In the genomic region with DNA sequence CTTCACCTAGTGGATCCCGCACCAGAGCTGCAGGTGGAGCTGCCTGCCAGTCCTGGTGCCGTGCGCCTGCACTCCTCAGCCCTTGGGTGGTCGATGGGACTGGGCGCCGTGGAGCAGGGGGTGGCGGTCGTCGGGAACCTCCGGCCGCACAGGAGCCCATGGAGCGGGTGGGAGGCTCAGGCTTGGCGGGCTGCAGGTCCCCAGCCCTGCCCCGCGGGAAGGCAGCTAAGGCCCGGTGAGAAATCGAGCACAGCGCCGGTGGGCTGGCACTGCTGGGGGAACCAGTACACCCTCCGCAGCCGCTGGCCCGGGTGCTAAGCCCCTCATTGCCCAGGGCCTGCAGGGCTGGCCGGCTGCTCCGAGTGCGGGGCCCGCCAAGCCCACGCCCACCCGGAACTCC, we compare ENCODE assay signal across 5 cellular contexts.
DNase-seq lines count a peak whose midpoint lies in the region; ATAC-seq, FAIRE-seq and TF ChIP-seq lines count a peak whose summit lies in the region.
"Not testable (repeated sequence)": the region's sequence is repeated elsewhere in the genome, so short reads cannot be mapped to it uniquely, and the experiment has no call there.

No MANE protein-coding gene starts in this region.

- H3K4me1 ChIP-seq in K562 (replicated peaks in 1 of 2; ENCODE audit: control insufficient read depth in 2 of 2, insufficient read depth in 2 of 2, low read length in 2 of 2); right cardiac atrium (ENCODE audit: control insufficient read depth, insufficient read depth, low read length); testis: not testable (repeated sequence)

- WGBS in K562 (ENCODE audit: insufficient coverage, low coverage, missing lambda C conversion rate) = 31% methylated on average over 11 of the region's 28 CpGs
- 96% methylated on average over 28 of the region's 28 CpGs for WGBS in right cardiac atrium
- 71% methylated on average over 19 of the region's 28 CpGs; no CpG with 5 or more reads in 1 of the 2 donors for WGBS in testis, 2 donors

- CTCF ChIA-PET in K562 (lab: Yijun Ruan, JAX; ENCODE audit: low intra/inter-chr PET ratio) = not testable (repeated sequence)

- in situ Hi-C loops in K562 (cut with MboI) = not testable (repeated sequence)

- not testable (repeated sequence) for BruUV-seq in K562 (replicated peaks; lab: Mats Ljungman, UMichigan)

- not testable (repeated sequence) for H3K27me3 ChIP-seq in K562 (ENCODE audit: control insufficient read depth in 2 of 2, insufficient read depth in 2 of 2, low read length in 2 of 2); right cardiac atrium (ENCODE audit: control insufficient read depth, insufficient read depth); testis

- TF ChIP-seq RAD21 in K562 (CRISPR knock-in tag; conservative IDR thresholded peaks at IDR 0.05 in 1 of 2, IDR thresholded peaks at IDR 0.05 in 1 of 2) = not testable (repeated sequence)

- H3K9me3 ChIP-seq in K562 (replicated peaks; ENCODE audit: control insufficient read depth, insufficient read depth, low read depth, low read length); right cardiac atrium (ENCODE audit: control insufficient read depth, low read length); testis: not testable (repeated sequence)

- DNase-seq in K562 (ENCODE audit: extremely low read depth in 1 of 4, low spot score in 3 of 4); testis: not testable (repeated sequence)
- peak in 2 of 3 donors; percentile 18 to 45 for DNase-seq in right cardiac atrium

- FAIRE-seq in K562 (lab: Jason Lieb, UNC) = not testable (repeated sequence)

- not testable (repeated sequence) for TF ChIP-seq CTCF in C4-2B (conservative IDR thresholded peaks at IDR 0.05); VCaP (conservative IDR thresholded peaks at IDR 0.05); K562 (IDR thresholded peaks at IDR 0.05 in 2 of 3, conservative IDR thresholded peaks at IDR 0.05 in 1 of 3; ENCODE audit: insufficient read depth in 2 of 3, low read depth in 1 of 3, low read length in 3 of 3); testis (IDR thresholded peaks at IDR 0.05)

- H3K36me3 ChIP-seq in K562 (ENCODE audit: control insufficient read depth, insufficient read depth, low read length); testis (ENCODE audit: low read depth, missing control alignments): not testable (repeated sequence)

- not testable (repeated sequence) for H4K20me1 ChIP-seq in K562 (replicated peaks; ENCODE audit: control insufficient read depth, insufficient read depth, low read length)

- not testable (repeated sequence) for H3K4me3 ChIP-seq in K562; right cardiac atrium (ENCODE audit: low read length)
- peak overlapping the region; percentile 36 to 49 for H3K4me3 ChIP-seq in testis

- H3K27ac ChIP-seq in C4-2B (peak overlapping the region; percentile 64), VCaP (peak overlapping the region; percentile 88)
- not testable (repeated sequence) for H3K27ac ChIP-seq in K562 (ENCODE audit: extremely low read depth, low read depth, low read length); right cardiac atrium (ENCODE audit: low read length); testis

- not testable (repeated sequence) for TF ChIP-seq POLR2A in K562 (conservative IDR thresholded peaks at IDR 0.05); testis (IDR thresholded peaks at IDR 0.05)

- H3K4me2 ChIP-seq in K562 (ENCODE audit: insufficient read depth, low read length) = not testable (repeated sequence)

- not testable (repeated sequence) for H3K9me1 ChIP-seq in K562 (ENCODE audit: control insufficient read depth, insufficient read depth, low read length)

- not testable (repeated sequence) for TF ChIP-seq EP300 in K562 (IDR thresholded peaks at IDR 0.05; ENCODE audit: low read length)

- not testable (repeated sequence) for H3K9ac ChIP-seq in K562 (ENCODE audit: insufficient read depth in 1 of 2, low read depth in 2 of 2, low read length in 2 of 2)

- intact Hi-C loops in K562 (cut with micrococcal nuclease); right cardiac atrium (cut with DNase I); testis (cut with DNase I; ENCODE audit: low total_unique reads): not testable (repeated sequence)

- POLR2A ChIA-PET in K562 (lab: Yijun Ruan, JAX) = interaction anchor here (0.6 kb wide), 2 partner anchors 109 to 274 kb away, joined by 3 read pairs; no protein-coding TSS in a partner anchor

- H3K79me2 ChIP-seq in K562 (ENCODE audit: control insufficient read depth, insufficient read depth, low read length) = not testable (repeated sequence)

- not testable (repeated sequence) for ATAC-seq in K562, right cardiac atrium

- H2AFZ ChIP-seq in K562 (ENCODE audit: low read depth, low read length) = 0 out of 2 replicates have a peak overlapping the region, but pooled peaks have one; percentile 6
